Comparison of ENCODE assay signal across 14 cellular contexts in the genomic region with DNA sequence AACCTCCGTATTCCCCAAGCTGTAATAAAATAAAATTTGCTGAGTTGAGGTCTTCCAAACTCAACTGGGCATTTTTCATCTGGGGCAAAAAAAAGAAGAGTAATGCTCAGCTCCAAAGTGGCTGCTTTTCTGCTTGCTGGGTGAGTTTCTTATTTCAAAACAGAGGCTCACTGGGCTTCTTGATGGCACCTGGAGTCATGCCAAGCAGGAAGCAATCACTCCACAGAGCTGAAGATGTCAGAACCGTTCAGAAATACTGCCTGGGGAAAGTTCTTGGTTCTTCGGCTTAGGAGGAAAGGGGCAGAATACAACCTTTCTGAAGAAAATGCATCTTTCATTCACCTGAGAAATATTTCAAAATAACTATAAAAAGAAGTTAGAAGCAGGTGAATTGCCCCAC. TPM values are rescaled to one million over a fixed set of nuclear protein-coding genes. Genes with fewer than 3 reads are reported as not detected.
DNase-seq lines count a peak whose midpoint lies in the region; ATAC-seq and TF ChIP-seq lines count a peak whose summit lies in the region.
"Had no signal": no experiment of that assay in that cellular context is flagged by ENCODE, and none has a peak within 500 bp of the region (broad histone marks: within the 10 kb centered on the region; RNA-seq: fewer than 3 reads in every experiment).

No MANE protein-coding gene starts in this region.

- no peak for ATAC-seq in activated CD4-positive, alpha-beta T cell treated with anti-CD3 and anti-CD28 coated beads for 36 hours
- no peak for ATAC-seq in activated T-helper 17 cell treated with anti-CD3 and anti-CD28 coated beads, Interleukin-2, amount 50 U/mL, for 72 hours (replicated peaks)
- ATAC-seq in stimulated activated naive B cell treated with anti-CD40 and anti-IgM and Interleukin-4, amounts not matched to agents 10 μg/mL and 1 μg/mL and 100 μg/mL, for 72 hours (replicated peaks) = no peak
- ATAC-seq: activated T-cell treated with anti-CD3 and anti-CD28 coated beads, Interleukin-2, amount 50 U/mL, for 72 hours had no signal

- H3K27me3 ChIP-seq in esophagus muscularis mucosa = no peaks in the 10 kb centered on the region

- intact Hi-C loops in activated CD4-positive, alpha-beta T cell treated with anti-CD3 and anti-CD28 coated beads for 36 hours (cut with DNase I, micrococcal nuclease) = no loop called here
- intact Hi-C loops in esophagus muscularis mucosa (cut with DNase I) = no loop called here

- H3K27ac Mint-ChIP-seq in activated CD4-positive, alpha-beta T cell treated with anti-CD3 and anti-CD28 coated beads for 36 hours = no peak overlapping the region
- no peak overlapping the region for H3K27ac Mint-ChIP-seq in activated T-helper 17 cell treated with anti-CD3 and anti-CD28 coated beads, Interleukin-2, amount 50 U/mL, for 72 hours
- H3K27ac Mint-ChIP-seq in stimulated activated naive B cell treated with anti-CD40 and anti-IgM and Interleukin-4, amounts not matched to agents 10 μg/mL and 1 μg/mL and 100 μg/mL, for 72 hours = no peak overlapping the region
- H3K27ac Mint-ChIP-seq: activated T-cell treated with anti-CD3 and anti-CD28 coated beads, Interleukin-2, amount 50 U/mL, for 72 hours had no signal

- TF ChIP-seq CTCF in esophagus muscularis mucosa (IDR thresholded peaks at IDR 0.05) = no peak

- no peaks in the 10 kb centered on the region for H3K36me3 ChIP-seq in esophagus muscularis mucosa
- H3K36me3 ChIP-seq: neutrophil, thoracic aorta had no signal

- peaks cover 49% of the 10 kb centered on the region for H3K4me1 Mint-ChIP-seq in activated CD4-positive, alpha-beta T cell treated with anti-CD3 and anti-CD28 coated beads for 36 hours
- no peaks in the 10 kb centered on the region for H3K4me1 Mint-ChIP-seq in activated T-helper 17 cell treated with anti-CD3 and anti-CD28 coated beads, Interleukin-2, amount 50 U/mL, for 72 hours
- H3K4me1 Mint-ChIP-seq in stimulated activated naive B cell treated with anti-CD40 and anti-IgM and Interleukin-4, amounts not matched to agents 10 μg/mL and 1 μg/mL and 100 μg/mL, for 72 hours = peaks cover 44 to 84% of the 10 kb centered on the region in 2 donors
- H3K4me1 Mint-ChIP-seq: central memory CD8-positive, alpha-beta T cell had no signal

- WGBS in esophagus muscularis mucosa = 34% methylated on average over 3 of the region's 3 CpGs

- no peak overlapping the region for H3K4me3 Mint-ChIP-seq in activated CD4-positive, alpha-beta T cell treated with anti-CD3 and anti-CD28 coated beads for 36 hours
- H3K4me3 Mint-ChIP-seq in activated T-helper 17 cell treated with anti-CD3 and anti-CD28 coated beads, Interleukin-2, amount 50 U/mL, for 72 hours = peak overlapping the region; percentile 20
- H3K4me3 Mint-ChIP-seq in stimulated activated naive B cell treated with anti-CD40 and anti-IgM and Interleukin-4, amounts not matched to agents 10 μg/mL and 1 μg/mL and 100 μg/mL, for 72 hours = peak overlapping the region; percentile 3 to 28
- H3K4me3 Mint-ChIP-seq: central memory CD8-positive, alpha-beta T cell had no signal

- H3K27ac ChIP-seq in esophagus muscularis mucosa (replicated peaks in 1 of 4) = no peak overlapping the region
- H3K27ac ChIP-seq: neutrophil, thoracic aorta had no signal

- POLR2A ChIA-PET in activated CD4-positive, alpha-beta T cell treated with anti-CD3 and anti-CD28 coated beads for 36 hours (lab: Charles Lee) = no interaction called here

- no peak for TF ChIP-seq EP300 in esophagus muscularis mucosa (IDR thresholded peaks at IDR 0.05)

- H3K9me3 ChIP-seq in esophagus muscularis mucosa = no peaks in the 10 kb centered on the region
- H3K9me3 ChIP-seq: neutrophil, thoracic aorta had no signal

- H3K36me3 Mint-ChIP-seq in activated CD4-positive, alpha-beta T cell treated with anti-CD3 and anti-CD28 coated beads for 36 hours (ENCODE audit: low read depth) = no peaks in the 10 kb centered on the region
- H3K36me3 Mint-ChIP-seq in activated T-helper 17 cell treated with anti-CD3 and anti-CD28 coated beads, Interleukin-2, amount 50 U/mL, for 72 hours (ENCODE audit: low read depth) = no peaks in the 10 kb centered on the region
- H3K36me3 Mint-ChIP-seq in stimulated activated naive B cell treated with anti-CD40 and anti-IgM and Interleukin-4, amounts not matched to agents 10 μg/mL and 1 μg/mL and 100 μg/mL, for 72 hours = peaks cover 0 to 2% of the 10 kb centered on the region in 2 donors

- TF ChIP-seq POLR2A in esophagus muscularis mucosa (IDR thresholded peaks at IDR 0.05; ENCODE audit: low read depth) = no peak

- CTCF ChIA-PET in activated CD4-positive, alpha-beta T cell treated with anti-CD3 and anti-CD28 coated beads for 36 hours (lab: Charles Lee) = interaction anchor here (0.7 to 1.2 kb wide), 2 partner anchors 39 to 193 kb away, joined by 4 read pairs; no protein-coding TSS in a partner anchor

- peak; percentile 41 for DNase-seq in activated CD4-positive, alpha-beta T cell treated with anti-CD3 and anti-CD28 coated beads for 36 hours
- no peak for DNase-seq in activated CD4-positive, alpha-beta T cell treated with anti-CD3 and anti-CD28 coated beads, Interleukin-2, amount 50 U/mL, for 1 hour
- DNase-seq in NCI-H1105 treated with DMSO at 0.1 percent for 48 hours (lab: John Stamatoyannopoulos, UW) (peak; percentile 22), EL (no peak), esophagus muscularis mucosa (ENCODE audit: extremely low spot score) (no peak)
- no peak for DNase-seq in stimulated activated naive B cell treated with anti-CD40 and anti-IgM and Interleukin-4, amounts not matched to agents 10 μg/mL and 1 μg/mL and 100 μg/mL, for 72 hours
- DNase-seq in activated CD8-positive, alpha-beta memory T cell treated with anti-CD3 and anti-CD28 coated beads, Interleukin-2, amount 50 U/mL, for 48 hours = no peak
- DNase-seq: activated T-cell treated with anti-CD3 and anti-CD28 coated beads, Interleukin-2, amount 50 U/mL, for 72 hours; NCI-H524 treated with DMSO at 0.1 percent for 48 hours; T-helper 2 cell had no signal

- H3K4me3 ChIP-seq in esophagus muscularis mucosa = no peak overlapping the region
- H3K4me3 ChIP-seq: thoracic aorta had no signal

- H3K9me3 Mint-ChIP-seq in activated CD4-positive, alpha-beta T cell treated with anti-CD3 and anti-CD28 coated beads for 36 hours (ENCODE audit: low read depth) = no peaks in the 10 kb centered on the region
- no peaks in the 10 kb centered on the region for H3K9me3 Mint-ChIP-seq in activated T-helper 17 cell treated with anti-CD3 and anti-CD28 coated beads, Interleukin-2, amount 50 U/mL, for 72 hours
- peaks cover 0 to 1% of the 10 kb centered on the region in 2 donors for H3K9me3 Mint-ChIP-seq in stimulated activated naive B cell treated with anti-CD40 and anti-IgM and Interleukin-4, amounts not matched to agents 10 μg/mL and 1 μg/mL and 100 μg/mL, for 72 hours
- H3K9me3 Mint-ChIP-seq: activated T-cell treated with anti-CD3 and anti-CD28 coated beads, Interleukin-2, amount 50 U/mL, for 72 hours; central memory CD8-positive, alpha-beta T cell had no signal

- peaks cover 34% of the 10 kb centered on the region for H3K27me3 Mint-ChIP-seq in activated CD4-positive, alpha-beta T cell treated with anti-CD3 and anti-CD28 coated beads for 36 hours
- H3K27me3 Mint-ChIP-seq in activated T-helper 17 cell treated with anti-CD3 and anti-CD28 coated beads, Interleukin-2, amount 50 U/mL, for 72 hours = peaks cover 3% of the 10 kb centered on the region
- peaks cover 0 to 4% of the 10 kb centered on the region in 2 donors for H3K27me3 Mint-ChIP-seq in stimulated activated naive B cell treated with anti-CD40 and anti-IgM and Interleukin-4, amounts not matched to agents 10 μg/mL and 1 μg/mL and 100 μg/mL, for 72 hours
- H3K27me3 Mint-ChIP-seq: central memory CD8-positive, alpha-beta T cell had no signal

- H3K4me1 ChIP-seq in esophagus muscularis mucosa = no peaks in the 10 kb centered on the region

RNA-seq across cellular contexts. Expression of gene CCR9, which starts 4.1 kb away (rescaled TPM):
- total RNA-seq in activated CD4-positive, alpha-beta T cell treated with anti-CD3 and anti-CD28 coated beads for 36 hours = not detected
- under 1 TPM; 0.15 to 0.19 TPM for total RNA-seq in activated T-helper 17 cell treated with anti-CD3 and anti-CD28 coated beads, Interleukin-2, amount 50 U/mL, for 72 hours
- total RNA-seq in esophagus muscularis mucosa = under 1 TPM in 1 of 4 donors, not detected in 3; 0.17 TPM
- total RNA-seq: thoracic aorta had no signal

RNA-seq across cellular contexts. Expression of gene LZTFL1, which starts 48.5 kb away (rescaled TPM):
- 1 to 10 TPM; 4.5 to 6.6 TPM for total RNA-seq in activated CD4-positive, alpha-beta T cell treated with anti-CD3 and anti-CD28 coated beads for 36 hours
- total RNA-seq in activated T-helper 17 cell treated with anti-CD3 and anti-CD28 coated beads, Interleukin-2, amount 50 U/mL, for 72 hours = 1 to 10 TPM; 3.4 to 5.2 TPM
- total RNA-seq in esophagus muscularis mucosa = 10 to 100 TPM; 12.0 to 18.3 (median 17.8) TPM

RNA-seq across cellular contexts. Expression of gene CXCR6, which starts 52.9 kb away (rescaled TPM):
- under 1 TPM; 0.42 to 0.85 TPM for total RNA-seq in activated CD4-positive, alpha-beta T cell treated with anti-CD3 and anti-CD28 coated beads for 36 hours
- total RNA-seq in activated T-helper 17 cell treated with anti-CD3 and anti-CD28 coated beads, Interleukin-2, amount 50 U/mL, for 72 hours = 10 to 100 TPM; 13.7 to 25.4 TPM
- total RNA-seq in esophagus muscularis mucosa = 1 to 10 TPM in 1 of 4 donors, under 1 TPM in 3; 0.39 to 7.1 (median 0.49) TPM

Comparison
In these comparisons a context has a peak if more than half of its experiments do, and no peak if none do; other contexts are left out.
1. DNase-seq: peak in activated CD4-positive, alpha-beta T cell treated with anti-CD3 and anti-CD28 coated beads for 36 hours (single experiment) and NCI-H1105 treated with DMSO at 0.1 percent for 48 hours (single experiment); none in activated CD4-positive, alpha-beta T cell treated with anti-CD3 and anti-CD28 coated beads, Interleukin-2, amount 50 U/mL, for 1 hour (single experiment), stimulated activated naive B cell treated with anti-CD40 and anti-IgM and Interleukin-4, amounts not matched to agents 10 μg/mL and 1 μg/mL and 100 μg/mL, for 72 hours (single experiment), EL (single experiment), esophagus muscularis mucosa (single experiment) and activated CD8-positive, alpha-beta memory T cell treated with anti-CD3 and anti-CD28 coated beads, Interleukin-2, amount 50 U/mL, for 48 hours (single experiment).